In the genomic region with DNA sequence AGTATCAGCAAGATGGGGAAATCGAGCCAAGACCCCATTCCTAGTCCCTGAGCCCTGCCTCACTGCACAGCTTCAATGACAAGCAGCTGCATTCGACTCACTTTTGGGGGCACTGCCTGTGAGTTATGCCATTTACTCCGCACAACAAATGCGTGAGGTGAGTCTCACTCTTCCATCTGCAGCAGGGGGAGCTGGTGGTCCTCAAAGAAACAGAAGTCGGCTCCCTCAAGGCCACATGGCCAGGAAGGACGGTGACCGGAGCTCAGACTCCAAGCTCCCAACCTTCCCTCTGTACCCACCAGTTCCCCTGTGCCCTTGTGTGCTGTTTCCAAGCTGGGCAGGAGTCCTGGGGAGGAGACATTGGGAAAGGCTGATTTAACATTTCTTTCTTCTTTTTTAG, we compare ENCODE assay signal across 14 cellular contexts.
DNase-seq lines count a peak whose midpoint lies in the region; ATAC-seq lines count a peak whose summit lies in the region.
"Had no signal": no experiment of that assay in that cellular context is flagged by ENCODE, and none has a peak within 500 bp of the region (broad histone marks: within the 10 kb centered on the region; RNA-seq: fewer than 3 reads in every experiment).

No MANE protein-coding gene starts in this region.

- no peak overlapping the region for H3K27ac Mint-ChIP-seq in natural killer cell treated with Interleukin-12 subunit alpha and Interleukin-12 subunit beta and Interleukin-15 and Interleukin-18, amount 100 ng/mL, for 72 hours
- H3K27ac Mint-ChIP-seq: activated CD4-positive, alpha-beta T cell treated with anti-CD3 and anti-CD28 coated beads, Interleukin-2, amount 10 ng/mL, durations not matched to agents 24 days and 14 days had no signal

- H3K9me3 Mint-ChIP-seq in natural killer cell treated with Interleukin-12 subunit alpha and Interleukin-12 subunit beta and Interleukin-15 and Interleukin-18, amount 100 ng/mL, for 72 hours: no peaks in the 10 kb centered on the region
- H3K9me3 Mint-ChIP-seq: activated CD4-positive, alpha-beta T cell treated with anti-CD3 and anti-CD28 coated beads, Interleukin-2, amount 10 ng/mL, durations not matched to agents 24 days and 14 days had no signal

- peak; percentile 43 for DNase-seq in NCI-H82 (lab: John Stamatoyannopoulos, UW)
- DNase-seq in NCI-H82 treated with DMSO at 0.1 percent for 48 hours (lab: John Stamatoyannopoulos, UW; ENCODE audit: unreplicated experiment): no peak
- DNase-seq in KBM-7: peak; percentile 23
- DNase-seq in cerebellar cortex (ENCODE audit: low spot score): peak; percentile 33
- peak; percentile 72 for DNase-seq in posterior vena cava (ENCODE audit: low spot score)
- no peak for DNase-seq in natural killer cell treated with Interleukin-12 subunit alpha and Interleukin-12 subunit beta and Interleukin-15 and Interleukin-18, amount 100 ng/mL, for 72 hours (ENCODE audit: low spot score)
- no peak for DNase-seq in germinal center (ENCODE audit: low spot score)
- no peak for DNase-seq in left colon
- DNase-seq: activated CD4-positive, alpha-beta T cell treated with anti-CD3 and anti-CD28 coated beads, Interleukin-2, amount 10 ng/mL, durations not matched to agents 24 days and 14 days; activated effector memory CD4-positive, alpha-beta T cell treated with Interleukin-2 at 50 U/mL for 16 hours; DMS79; NCI-H1417 treated with DMSO at 0.1 percent for 48 hours; thyroid gland had no signal

- in situ Hi-C loops in KBM-7 (cut with MboI; ENCODE audit: low pct_unique_long_range_greater_than_20kb, low sequenced_read_pairs): no loop called here

- intact Hi-C loops in posterior vena cava (cut with DNase I) (no loop called here), left colon (cut with DNase I, micrococcal nuclease) (no loop called here)

- no peaks in the 10 kb centered on the region for H3K36me3 Mint-ChIP-seq in natural killer cell treated with Interleukin-12 subunit alpha and Interleukin-12 subunit beta and Interleukin-15 and Interleukin-18, amount 100 ng/mL, for 72 hours

- peaks cover 32 to 48% of the 10 kb centered on the region in 2 donors for H3K27me3 Mint-ChIP-seq in natural killer cell treated with Interleukin-12 subunit alpha and Interleukin-12 subunit beta and Interleukin-15 and Interleukin-18, amount 100 ng/mL, for 72 hours

- H3K4me3 Mint-ChIP-seq in natural killer cell treated with Interleukin-12 subunit alpha and Interleukin-12 subunit beta and Interleukin-15 and Interleukin-18, amount 100 ng/mL, for 72 hours: no peak overlapping the region
- H3K4me3 Mint-ChIP-seq: activated CD4-positive, alpha-beta T cell treated with anti-CD3 and anti-CD28 coated beads, Interleukin-2, amount 10 ng/mL, durations not matched to agents 24 days and 14 days had no signal

- H3K4me1 Mint-ChIP-seq in natural killer cell treated with Interleukin-12 subunit alpha and Interleukin-12 subunit beta and Interleukin-15 and Interleukin-18, amount 100 ng/mL, for 72 hours (ENCODE audit: low read depth in 2 of 2): peaks cover 3 to 4% of the 10 kb centered on the region in 2 donors

- no peak for ATAC-seq in natural killer cell treated with Interleukin-12 subunit alpha and Interleukin-12 subunit beta and Interleukin-15 and Interleukin-18, amount 100 ng/mL, for 72 hours
- ATAC-seq in left colon: no peak
- ATAC-seq: esophagus mucosa had no signal

Comparison
In these comparisons a context has a peak if more than half of its experiments do, and no peak if none do; other contexts are left out.
1. DNase-seq: peak in NCI-H82 (single experiment), KBM-7 (single experiment), cerebellar cortex (single experiment) and posterior vena cava (single experiment); none in NCI-H82 treated with DMSO at 0.1 percent for 48 hours (single experiment), natural killer cell treated with Interleukin-12 subunit alpha and Interleukin-12 subunit beta and Interleukin-15 and Interleukin-18, amount 100 ng/mL, for 72 hours (single experiment), germinal center (single experiment) and left colon (0 of 2).